ENCODE assay signal across 28 cellular contexts in the genomic region with DNA sequence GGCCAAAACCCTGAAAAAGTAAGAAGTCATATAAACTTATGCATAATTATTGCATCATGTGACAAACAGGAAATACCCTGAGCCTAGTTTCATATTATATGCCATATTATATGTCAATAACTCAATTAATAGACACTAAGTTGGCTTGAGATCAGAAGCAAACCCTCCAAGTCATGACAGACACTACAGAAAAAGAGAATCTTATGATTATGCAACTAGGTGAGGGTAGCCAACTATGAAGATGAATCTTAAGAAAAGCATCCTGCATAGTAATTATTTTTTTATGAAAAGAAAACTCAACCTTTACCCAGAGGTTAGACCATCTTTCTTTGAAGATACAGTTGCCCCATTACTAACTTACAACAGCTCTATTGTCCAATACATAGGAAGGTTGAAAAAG.
"Had no signal": no experiment of that assay in that cellular context is flagged by ENCODE, and none has a peak within 500 bp of the region (broad histone marks: within the 10 kb centered on the region; RNA-seq: fewer than 3 reads in every experiment).

No MANE protein-coding gene starts in this region.

- H3K4me1 ChIP-seq: adrenal gland, body of pancreas, esophagus muscularis mucosa, heart left ventricle had no signal

- H3K27me3 ChIP-seq: adrenal gland, body of pancreas, esophagus muscularis mucosa had no signal

- H3K9me3 ChIP-seq: adrenal gland, body of pancreas, esophagus muscularis mucosa had no signal

- H3K27ac ChIP-seq: adrenal gland, body of pancreas, esophagus muscularis mucosa, heart left ventricle had no signal

- H3K36me3 ChIP-seq: adrenal gland, esophagus muscularis mucosa, heart left ventricle had no signal

- ATAC-seq: activated CD4-positive, alpha-beta T cell treated with anti-CD3 and anti-CD28 coated beads for 36 hours; activated CD8-positive, alpha-beta memory T cell treated with anti-CD3 and anti-CD28 coated beads, Interleukin-2, amount 10 ng/mL, durations not matched to agents 7 days and 5 days; activated CD8-positive, alpha-beta T cell treated with anti-CD3 and anti-CD28 coated beads, Interleukin-2, amount 10 ng/mL, durations not matched to agents 7 days and 5 days; body of pancreas; effector memory CD8-positive, alpha-beta T cell; heart left ventricle had no signal

- DNase-seq: activated CD4-positive, alpha-beta memory T cell treated with anti-CD3 and anti-CD28 coated beads for 36 hours; activated CD4-positive, alpha-beta T cell treated with anti-CD3 and anti-CD28 coated beads for 36 hours; activated CD4-positive, alpha-beta T cell treated with anti-CD3 and anti-CD28 coated beads, Interleukin-2, amount 10 ng/mL, durations not matched to agents 24 days and 14 days; activated CD4-positive, CD25-positive, alpha-beta regulatory T cell; activated CD4-positive, CD25-positive, alpha-beta regulatory T cell treated with anti-CD3 and anti-CD28 coated beads, Interleukin-2, amount 50 U/mL, for 72 hours; activated CD8-positive, alpha-beta memory T cell treated with anti-CD3 and anti-CD28 coated beads, Interleukin-2, amount 10 ng/mL, durations not matched to agents 7 days and 5 days; activated CD8-positive, alpha-beta memory T cell treated with anti-CD3 and anti-CD28 coated beads, Interleukin-2, amount 50 U/mL, for 4 hours; activated CD8-positive, alpha-beta T cell treated with anti-CD3 and anti-CD28 coated beads, Interleukin-2, amount 10 ng/mL, durations not matched to agents 7 days and 5 days; activated effector memory CD4-positive, alpha-beta T cell treated with anti-CD3 and anti-CD28 coated beads, Interleukin-2, amount 50 U/mL, for 16 hours; activated naive CD4-positive, alpha-beta T cell treated with anti-CD3 and anti-CD28 coated beads for 36 hours; activated naive CD8-positive, alpha-beta T cell treated with anti-CD3 and anti-CD28 coated beads for 36 hours; activated naive CD8-positive, alpha-beta T cell treated with anti-CD3 and anti-CD28 coated beads, Interleukin-2, amount 50 U/mL, for 24 hours; activated T-cell treated with anti-CD3 and anti-CD28 coated beads, Interleukin-2, amount 50 U/mL, for 1 hour; activated T-cell treated with anti-CD3 and anti-CD28 coated beads, Interleukin-2, amount 50 U/mL, for 48 hours; adrenal gland; amygdala; aorta; body of pancreas; caudate nucleus; cortex of kidney; dermis blood vessel endothelial cell; effector CD4-positive, alpha-beta T cell; effector memory CD8-positive, alpha-beta T cell; erythroblast; glutamatergic neuron; heart left ventricle; T-helper 2 cell had no signal

- H3K4me3 ChIP-seq: adrenal gland, body of pancreas, esophagus muscularis mucosa, heart left ventricle had no signal
